Comparison of ENCODE assay signal across 8 cellular contexts in genomic region chr14:69818760-69819191, GRCh38. TPM values are rescaled to one million over a fixed set of nuclear protein-coding genes. Genes with fewer than 3 reads are reported as not detected.
DNase-seq lines count a peak whose midpoint lies in the region; ATAC-seq, FAIRE-seq and TF ChIP-seq lines count a peak whose summit lies in the region.

No MANE protein-coding gene starts in this region.

- H3K36me3 ChIP-seq in K562 (ENCODE audit: control insufficient read depth, insufficient read depth, low read length), result no peaks in the 10 kb centered on the region
- no peaks in the 10 kb centered on the region for H3K36me3 ChIP-seq in smooth muscle cell (ENCODE audit: low read depth)

- peaks cover 3 to 34% of the 10 kb centered on the region in 2 experiments; a peak in 3 of 5 replicates for H3K27me3 ChIP-seq in K562 (ENCODE audit: control insufficient read depth in 2 of 2, insufficient read depth in 2 of 2, low read length in 2 of 2)
- H3K27me3 ChIP-seq in smooth muscle cell (ENCODE audit: low read depth), result peaks cover 14% of the 10 kb centered on the region

- peak; percentile 65 to 85 (median 77) for TF ChIP-seq CTCF in K562 (IDR thresholded peaks at IDR 0.05 in 2 of 3, conservative IDR thresholded peaks at IDR 0.05 in 1 of 3; ENCODE audit: insufficient read depth in 2 of 3, low read depth in 1 of 3, low read length in 3 of 3)
- TF ChIP-seq CTCF in smooth muscle cell (IDR thresholded peaks at IDR 0.05; ENCODE audit: borderline replicate concordance, insufficient read depth, poor library complexity, severe bottlenecking), result peak; percentile 98

- CTCF ChIA-PET in K562 (lab: Yijun Ruan, JAX; ENCODE audit: low intra/inter-chr PET ratio), result interaction anchor here (0.5 to 1.7 kb wide), 5 partner anchors 17 to 499 kb away, joined by 3 to 11 read pairs (median 8); no protein-coding TSS in a partner anchor

- intact Hi-C loops in K562 (cut with micrococcal nuclease), result loop anchor here (1.0 to 2.0 kb wide), 4 partner anchors 88 to 500 kb away; no protein-coding TSS in a partner anchor

- FAIRE-seq in K562 (lab: Jason Lieb, UNC), result peak; percentile 87

- in situ Hi-C loops in K562 (cut with MboI), result loop anchor here (5.0 to 10.0 kb wide), 2 partner anchors 206 to 499 kb away; no protein-coding TSS in a partner anchor

- no peaks in the 10 kb centered on the region for H3K9me3 ChIP-seq in K562 (replicated peaks; ENCODE audit: control insufficient read depth, insufficient read depth, low read depth, low read length)
- H3K9me3 ChIP-seq in smooth muscle cell (replicated peaks; ENCODE audit: low read depth), result no peaks in the 10 kb centered on the region

- H3K4me3 ChIP-seq in K562, result no peak overlapping the region
- no peak overlapping the region for H3K4me3 ChIP-seq in smooth muscle cell

- POLR2A ChIA-PET in K562 (lab: Yijun Ruan, JAX), result no interaction called here

- no peaks in the 10 kb centered on the region for H3K79me2 ChIP-seq in K562 (ENCODE audit: control insufficient read depth, insufficient read depth, low read length)
- no peaks in the 10 kb centered on the region for H3K79me2 ChIP-seq in smooth muscle cell (ENCODE audit: low read depth)

- DNase-seq in SIG-M5 treated with dmso at 0.1 percent for 504 hours (lab: John Stamatoyannopoulos, UW; ENCODE audit: unreplicated experiment), result peak; percentile 22
- no peak for DNase-seq in SIG-M5 (lab: John Stamatoyannopoulos, UW)
- DNase-seq in NCI-H146 treated with DMSO at 0.1 percent for 48 hours (lab: John Stamatoyannopoulos, UW; ENCODE audit: unreplicated experiment), result peak; percentile 24
- DNase-seq in T-helper 9 cell, result peak; percentile 21
- peak; percentile 62 to 72 (median 72) for DNase-seq in K562 (ENCODE audit: extremely low read depth in 1 of 4, low spot score in 3 of 4)
- DNase-seq in iPS DF 4.7 (ENCODE audit: extremely low read depth, low spot score), result peak; percentile 68
- peak; percentile 11 for DNase-seq in smooth muscle cell (lab: John Stamatoyannopoulos, UW; ENCODE audit: unreplicated experiment)

- H2AFZ ChIP-seq in K562 (ENCODE audit: low read depth, low read length) (no peak overlapping the region), smooth muscle cell (ENCODE audit: low read depth) (no peak overlapping the region)

- 3% methylated on average over 9 of the region's 11 CpGs for WGBS in K562 (ENCODE audit: insufficient coverage, low coverage, missing lambda C conversion rate)
- 9% methylated on average over 11 of the region's 11 CpGs for WGBS in smooth muscle cell (ENCODE audit: low lambda C conversion rate)

- H3F3A ChIP-seq in smooth muscle cell (ENCODE audit: low read depth), result no peaks in the 10 kb centered on the region

- H3K9ac ChIP-seq in K562 (ENCODE audit: insufficient read depth in 1 of 2, low read depth in 2 of 2, low read length in 2 of 2) (no peak overlapping the region), smooth muscle cell (ENCODE audit: low read depth) (no peak overlapping the region)

- H3K4me2 ChIP-seq in K562 (ENCODE audit: insufficient read depth, low read length) (no peak overlapping the region), smooth muscle cell (peak overlapping the region; percentile 47)

- no peak overlapping the region for H3K27ac ChIP-seq in K562 (ENCODE audit: extremely low read depth, low read depth, low read length)
- H3K27ac ChIP-seq in smooth muscle cell (ENCODE audit: low read depth), result no peak overlapping the region

- H3K4me1 ChIP-seq in K562 (replicated peaks in 1 of 2; ENCODE audit: control insufficient read depth in 2 of 2, insufficient read depth in 2 of 2, low read length in 2 of 2) (no peaks in the 10 kb centered on the region), smooth muscle cell (ENCODE audit: low read depth) (peaks cover 9% of the 10 kb centered on the region)

- TF ChIP-seq RAD21 in K562 (CRISPR knock-in tag; conservative IDR thresholded peaks at IDR 0.05 in 1 of 2, IDR thresholded peaks at IDR 0.05 in 1 of 2), result peak; percentile 61 to 83

- H4K20me1 ChIP-seq in K562 (replicated peaks; ENCODE audit: control insufficient read depth, insufficient read depth, low read length), result no peaks in the 10 kb centered on the region
- H4K20me1 ChIP-seq in smooth muscle cell (ENCODE audit: low read depth), result no peaks in the 10 kb centered on the region

- H3K9me1 ChIP-seq in K562 (ENCODE audit: control insufficient read depth, insufficient read depth, low read length), result no peaks in the 10 kb centered on the region

- no peak for TF ChIP-seq EP300 in K562 (IDR thresholded peaks at IDR 0.05; ENCODE audit: low read length)

- TF ChIP-seq POLR2A in K562 (conservative IDR thresholded peaks at IDR 0.05), result no peak

- ATAC-seq in K562, result peak; percentile 92
- ATAC-seq in GM19467 (IDR thresholded peaks at IDR 0.05; ENCODE audit: unreplicated experiment), result no peak

- no TSS peak for BruUV-seq in K562 (replicated peaks; lab: Mats Ljungman, UMichigan)

TF ChIP-seq in K562, 482 proteins besides CTCF, POLR2A, EP300 and RAD21 (continues in another document):
- TF ChIP-seq ARID2 (IDR thresholded peaks at IDR 0.05) (peak; percentile 44; the same call in 1 of the 2 replicates), ZNF586 (CRISPR knock-in tag; conservative IDR thresholded peaks at IDR 0.05) (no peak), VEZF1 (CRISPR knock-in tag; IDR thresholded peaks at IDR 0.05) (peak; percentile 44; the same call in 1 of the 2 replicates), DEAF1 (CRISPR knock-in tag; IDR thresholded peaks at IDR 0.05) (peak; percentile 37; the same call in 1 of the 2 replicates), ZBTB8A (IDR thresholded peaks at IDR 0.05; ENCODE audit: partially characterized antibody) (no peak)

RNA-seq across cellular contexts. Expression of gene SLC10A1, which starts 21.7 kb away (rescaled TPM):
- not detected in 2 replicates for total RNA-seq in K562 (2011; cell fraction: chromatin; rRNA removed; ENCODE audit: low replicate concordance)
- not detected in 2 replicates for total RNA-seq in K562 (2011; cell fraction: nucleolus; rRNA removed)
- not detected in 2 replicates for total RNA-seq in K562 (2011; cell fraction: nucleoplasm; rRNA removed)
- total RNA-seq in K562 (2014; rRNA removed) (not detected in 2 replicates), K562 (2014; rRNA removed; fragmentation: Illumina TruSeq; extraction: Trizol) (not detected in 2 replicates), K562 (2015; rRNA removed; fragmentation: Illumina TruSeq; extraction: Trizol) (not detected in 2 replicates), K562 (2021) (not detected in 2 replicates), smooth muscle cell (0.58 TPM in 1 of 2 replicates, not detected in the other)
- polyA plus RNA-seq in K562 (2011; rRNA removed) (not detected in 2 replicates), K562 (2014; fragmentation: Illumina TruSeq; extraction: Trizol) (not detected in 2 replicates), K562 (2014; fragmentation: Nextera tagmentation; extraction: Ambion mirVana) (not detected), K562 (2014; rRNA removed) (not detected in 2 replicates), smooth muscle cell (0.10 and 0.27 TPM in 2 replicates)
- not detected in 2 replicates for polyA plus RNA-seq in K562 (2011; cell fraction: cytosol; rRNA removed)
- polyA plus RNA-seq in K562 (2011; cell fraction: nucleus; rRNA removed), result not detected in 2 replicates
- polyA plus RNA-seq in K562 (2012), result 0.05 and 0.08 TPM in 2 replicates
- polyA minus RNA-seq in K562 (2011; rRNA and poly(A)+ RNA removed), result not detected in 2 replicates
- not detected in 2 replicates for polyA minus RNA-seq in K562 (2011; cell fraction: cytosol; rRNA and poly(A)+ RNA removed)
- polyA minus RNA-seq in K562 (2011; cell fraction: nucleus; rRNA and poly(A)+ RNA removed), result not detected in 2 replicates

RNA-seq across cellular contexts. Expression of gene SRSF5, which starts 51.8 kb away (rescaled TPM):
- total RNA-seq in K562 (2011; cell fraction: chromatin; rRNA removed; ENCODE audit: low replicate concordance), result 534 and 1,085 TPM in 2 replicates
- 300 and 319 TPM in 2 replicates for total RNA-seq in K562 (2011; cell fraction: nucleolus; rRNA removed)
- total RNA-seq in K562 (2011; cell fraction: nucleoplasm; rRNA removed), result 439 and 450 TPM in 2 replicates
- 163 and 213 TPM in 2 replicates for total RNA-seq in K562 (2014; rRNA removed)
- 167 and 172 TPM in 2 replicates for total RNA-seq in K562 (2014; rRNA removed; fragmentation: Illumina TruSeq; extraction: Trizol)
- 185 and 196 TPM in 2 replicates for total RNA-seq in K562 (2015; rRNA removed; fragmentation: Illumina TruSeq; extraction: Trizol)
- 174 and 212 TPM in 2 replicates for total RNA-seq in K562 (2021)
- polyA plus RNA-seq in K562 (2011; rRNA removed), result 203 and 226 TPM in 2 replicates
- polyA plus RNA-seq in K562 (2011; cell fraction: cytosol; rRNA removed), result 64.7 and 120 TPM in 2 replicates
- polyA plus RNA-seq in K562 (2011; cell fraction: nucleus; rRNA removed), result 1,168 and 1,542 TPM in 2 replicates
- polyA plus RNA-seq in K562 (2012), result 165 and 333 TPM in 2 replicates
- polyA plus RNA-seq in K562 (2014; fragmentation: Illumina TruSeq; extraction: Trizol), result 249 and 254 TPM in 2 replicates
- 100 to 1,000 TPM; 108 to 206 TPM for polyA plus RNA-seq in K562 (2014; fragmentation: Nextera tagmentation; extraction: Ambion mirVana)
- polyA plus RNA-seq in K562 (2014; rRNA removed), result 422 and 460 TPM in 2 replicates
- 250 and 276 TPM in 2 replicates for polyA minus RNA-seq in K562 (2011; rRNA and poly(A)+ RNA removed)
- 85.8 and 96.5 TPM in 2 replicates for polyA minus RNA-seq in K562 (2011; cell fraction: cytosol; rRNA and poly(A)+ RNA removed)
- 287 and 539 TPM in 2 replicates for polyA minus RNA-seq in K562 (2011; cell fraction: nucleus; rRNA and poly(A)+ RNA removed)
- total RNA-seq in smooth muscle cell, result 197 and 246 TPM in 2 replicates
- 201 and 300 TPM in 2 replicates for polyA plus RNA-seq in smooth muscle cell
